ENCODE assay signal across 14 cellular contexts in genomic region chr3:90007786-90008499, GRCh38.
DNase-seq lines count a peak whose midpoint lies in the region; ATAC-seq, FAIRE-seq and TF ChIP-seq lines count a peak whose summit lies in the region.
"Had no signal": no experiment of that assay in that cellular context is flagged by ENCODE, and none has a peak within 500 bp of the region (broad histone marks: within the 10 kb centered on the region; RNA-seq: fewer than 3 reads in every experiment).

No MANE protein-coding gene starts in this region.

- RAD21 ChIA-PET in GM12878 (lab: Charles Lee; ENCODE audit: unreplicated experiment) = interaction anchor here (0.6 to 2.5 kb wide), 7 partner anchors 12 to 84 kb away, joined by 3 to 17 read pairs (median 3); no protein-coding TSS in a partner anchor

- no peak overlapping the region for H3K27ac ChIP-seq in A673 (ENCODE audit: low read depth, low read length, poor library complexity, severe bottlenecking)
- H3K27ac ChIP-seq in GM12878 (ENCODE audit: control insufficient read depth, insufficient read depth) = no peak overlapping the region
- no peak overlapping the region for H3K27ac ChIP-seq in right cardiac atrium (ENCODE audit: low read length)
- H3K27ac ChIP-seq: WERI-Rb-1 had no signal

- SMC1A ChIA-PET in GM12878 (lab: Charles Lee; ENCODE audit: uncharacterized antibody, unreplicated experiment) = interaction anchor here (0.9 to 3.9 kb wide), 11 partner anchors 12 to 314 kb away, joined by 3 to 23 read pairs (median 6); no protein-coding TSS in a partner anchor

- 0% methylated on average over 3 of the region's 3 CpGs for WGBS in GM12878 (ENCODE audit: insufficient coverage, insufficient replicate concordance, low lambda C conversion rate, missing lambda C conversion rate)
- WGBS in right cardiac atrium = 12% methylated on average over 3 of the region's 3 CpGs

- BruUV-seq in A673 (replicated peaks; lab: Mats Ljungman, UMichigan) (no TSS peak), GM12878 (replicated peaks; lab: Mats Ljungman, UMichigan) (no TSS peak)

- no peaks in the 10 kb centered on the region for H3K27me3 ChIP-seq in A673 (replicated peaks; ENCODE audit: insufficient read depth, low read depth, low read length, poor library complexity)
- no peaks in the 10 kb centered on the region for H3K27me3 ChIP-seq in GM12878 (replicated peaks in 1 of 2; ENCODE audit: control insufficient read depth in 2 of 2, insufficient read depth in 2 of 2, low read length in 1 of 2)
- no peaks in the 10 kb centered on the region for H3K27me3 ChIP-seq in right cardiac atrium (ENCODE audit: control insufficient read depth, insufficient read depth)

- H3K4me1 ChIP-seq in A673 (ENCODE audit: insufficient read depth, low read length, poor library complexity, severe bottlenecking) = no peaks in the 10 kb centered on the region
- H3K4me1 ChIP-seq in GM12878 (ENCODE audit: control insufficient read depth, insufficient read depth, low read length) = no peaks in the 10 kb centered on the region
- H3K4me1 ChIP-seq in right cardiac atrium (ENCODE audit: control insufficient read depth, insufficient read depth, low read length) = peaks cover 3% of the 10 kb centered on the region

- TF ChIP-seq EP300 in GM12878 (IDR thresholded peaks at IDR 0.05; ENCODE audit: borderline replicate concordance in 1 of 2, control insufficient read depth in 1 of 2, low read depth in 2 of 2, low read length in 2 of 2) = no peak

- DNase-seq in A673 (ENCODE audit: low spot score) = peak; percentile 11
- peak; percentile 5 for DNase-seq in NB4 (ENCODE audit: low read depth)
- DNase-seq in GM12878 (ENCODE audit: low read depth, low spot score) = no peak
- DNase-seq in right cardiac atrium = peak in 2 of 3 donors; percentile 30 to 46
- no peak for DNase-seq in activated T-cell treated with anti-CD3 and anti-CD28 coated beads, Interleukin-2, amount 50 U/mL, for 1 hour
- no peak for DNase-seq in DMS114 treated with DMSO at 0.1 percent for 48 hours (lab: John Stamatoyannopoulos, UW; ENCODE audit: unreplicated experiment)
- DNase-seq: foreskin melanocyte; HFFc6; NCI-H2107; stimulated activated CD4-positive, alpha-beta T cell treated with anti-CD3 and anti-CD28 coated beads, Interleukin-15, amount 100 ng/mL, for 24 hours; stimulated activated CD8-positive, alpha-beta memory T cell treated with anti-CD3 and anti-CD28 coated beads, Interleukin-4, amount 100 ng/mL, for 48 hours; WERI-Rb-1 had no signal

- ATAC-seq in GM12878 = peak; percentile 66
- peak in 1 of 2 donors; percentile 65 for ATAC-seq in right cardiac atrium
- ATAC-seq in GM18520 (IDR thresholded peaks at IDR 0.05; ENCODE audit: unreplicated experiment) = no peak
- no peak for ATAC-seq in activated CD4-positive, CD25-positive, alpha-beta regulatory T cell treated with anti-CD3 and anti-CD28 coated beads, Interleukin-2, amount 50 U/mL, for 24 hours

- in situ Hi-C loops in GM12878 (cut with MboI) = no loop called here

- H3K4me3 ChIP-seq in A673 (ENCODE audit: low read depth, low read length, poor library complexity, severe bottlenecking) (no peak overlapping the region), NB4 (ENCODE audit: low read depth, low read length) (no peak overlapping the region), GM12878 (no peak overlapping the region), right cardiac atrium (ENCODE audit: low read length) (no peak overlapping the region)

- H4K20me1 ChIP-seq in GM12878 (ENCODE audit: control insufficient read depth, insufficient read depth) = no peaks in the 10 kb centered on the region

- H2AFZ ChIP-seq in GM12878 (ENCODE audit: control insufficient read depth, low read depth, low read length) = no peak overlapping the region

- CTCF ChIA-PET in A673 (lab: Charles Lee) (no interaction called here), GM12878 (lab: Yijun Ruan, JAX) (interaction anchor here (0.5 to 1.2 kb wide), 4 partner anchors 49 to 84 kb away, joined by 3 to 4 read pairs (median 3); no protein-coding TSS in a partner anchor)

- H3K36me3 ChIP-seq in A673 (ENCODE audit: insufficient read depth, low read length, poor library complexity, severe bottlenecking) (no peaks in the 10 kb centered on the region), GM12878 (ENCODE audit: control insufficient read depth in 2 of 2, insufficient read depth in 2 of 2, low read length in 1 of 2) (no peaks in the 10 kb centered on the region)
- H3K36me3 ChIP-seq: WERI-Rb-1 had no signal

- POLR2A ChIA-PET in A673 (lab: Charles Lee; ENCODE audit: low non-redundant PET) = interaction anchor here (0.6 kb wide), 1 partner anchor 920 kb away, joined by 3 read pairs; no protein-coding TSS in a partner anchor
- POLR2A ChIA-PET in GM12878 (lab: Charles Lee) = interaction anchor here (1.2 to 1.3 kb wide), 2 partner anchors 27 to 32 kb away, joined by 3 to 5 read pairs; no protein-coding TSS in a partner anchor

- no peak overlapping the region for H3K4me2 ChIP-seq in GM12878 (ENCODE audit: control insufficient read depth, insufficient read depth)

- no peaks in the 10 kb centered on the region for H3K79me2 ChIP-seq in GM12878 (ENCODE audit: control insufficient read depth, insufficient read depth, low read length)

- intact Hi-C loops in A673 (cut with micrococcal nuclease; ENCODE audit: unreplicated experiment) = loop anchor here (10.0 kb wide), 1 partner anchor 57 kb away; no protein-coding TSS in a partner anchor
- intact Hi-C loops in GM12878 (cut with micrococcal nuclease; ENCODE audit: unreplicated experiment) = no loop called here
- intact Hi-C loops in right cardiac atrium (cut with DNase I) = no loop called here

- TF ChIP-seq RAD21 in GM12878 (IDR thresholded peaks at IDR 0.05; ENCODE audit: insufficient read depth, low read depth, low read length) = no peak

- TF ChIP-seq CTCF in A673 (conservative IDR thresholded peaks at IDR 0.05; ENCODE audit: low read depth, low read length) (no peak), NB4 (IDR thresholded peaks at IDR 0.05; ENCODE audit: low read depth, low read length) (no peak), GM12878 (IDR thresholded peaks at IDR 0.05 in 2 of 3, conservative IDR thresholded peaks at IDR 0.05 in 1 of 3; ENCODE audit: control insufficient read depth in 2 of 3, extremely low read depth in 1 of 3, insufficient read depth in 1 of 3, low read depth in 3 of 3, low read length in 3 of 3) (no peak)

- FAIRE-seq in GM12878 (lab: Jason Lieb, UNC) = no peak

- TF ChIP-seq POLR2A in NB4 (IDR thresholded peaks at IDR 0.05; ENCODE audit: extremely low read depth, insufficient read length) (no peak), GM12878 (IDR thresholded peaks at IDR 0.05; ENCODE audit: low read depth, low read length) (no peak)

- no peak overlapping the region for H3K9ac ChIP-seq in GM12878 (ENCODE audit: control insufficient read depth, insufficient read depth, low read length)

- H3K9me3 ChIP-seq in A673 (ENCODE audit: low read depth, low read length, poor library complexity, severe bottlenecking) (no peaks in the 10 kb centered on the region), GM12878 (replicated peaks; ENCODE audit: control insufficient read depth, insufficient read depth, low read length) (no peaks in the 10 kb centered on the region), right cardiac atrium (ENCODE audit: control insufficient read depth, low read length) (no peaks in the 10 kb centered on the region)

TF ChIP-seq in GM12878, 131 proteins besides CTCF, POLR2A, EP300 and RAD21:
- no peak for TF ChIP-seq NFIC (IDR thresholded peaks at IDR 0.05; ENCODE audit: low read depth, low read length)
- 0 out of 4 replicates have a peak, but pooled peaks of 1 of the 2 experiments have one; percentile 26 for TF ChIP-seq BHLHE40 (IDR thresholded peaks at IDR 0.05; ENCODE audit: borderline replicate concordance in 1 of 2, low read depth in 2 of 2, low read length in 1 of 2)
- no peak for TF ChIP-seq NR2C2 (IDR thresholded peaks at IDR 0.05; ENCODE audit: borderline replicate concordance, control insufficient read depth, insufficient read length, low read depth)
- no peak for TF ChIP-seq CBX5 (IDR thresholded peaks at IDR 0.05; ENCODE audit: low read depth)
- no peak for TF ChIP-seq ZBTB33 (IDR thresholded peaks at IDR 0.05)
TF ChIP-seq in GM12878: peak in this region for 1.

Comparison
In these comparisons a context has a peak if more than half of its experiments do, and no peak if none do; other contexts are left out.
1. DNase-seq: peak in A673 (single experiment), NB4 (single experiment) and right cardiac atrium (2 of 3); none in GM12878 (single experiment), activated T-cell treated with anti-CD3 and anti-CD28 coated beads, Interleukin-2, amount 50 U/mL, for 1 hour (single experiment) and DMS114 treated with DMSO at 0.1 percent for 48 hours (single experiment).